Comparison of ENCODE assay signal across 12 cellular contexts in genomic region chr11:13348305-13348704, GRCh38.
DNase-seq lines count a peak whose midpoint lies in the region; ATAC-seq, FAIRE-seq and TF ChIP-seq lines count a peak whose summit lies in the region.
"Had no signal": no experiment of that assay in that cellular context is flagged by ENCODE, and none has a peak within 500 bp of the region (broad histone marks: within the 10 kb centered on the region; RNA-seq: fewer than 3 reads in every experiment).

No MANE protein-coding gene starts in this region.

- H3K4me1 Mint-ChIP-seq in activated naive CD8-positive, alpha-beta T cell treated with anti-CD3 and anti-CD28 coated beads, Interleukin-2, amount 10 ng/mL, durations not matched to agents 7 days and 5 days, result peaks cover 23% of the 10 kb centered on the region

- POLR2A ChIA-PET in activated naive CD8-positive, alpha-beta T cell treated with anti-CD3 and anti-CD28 coated beads, Interleukin-2, amount 10 ng/mL, durations not matched to agents 7 days and 5 days (lab: Charles Lee), result no interaction called here

- no peaks in the 10 kb centered on the region for H3K27me3 Mint-ChIP-seq in activated naive CD8-positive, alpha-beta T cell treated with anti-CD3 and anti-CD28 coated beads, Interleukin-2, amount 10 ng/mL, durations not matched to agents 7 days and 5 days

- peaks cover 29% of the 10 kb centered on the region for H3K4me1 ChIP-seq in BLaER1
- no peaks in the 10 kb centered on the region for H3K4me1 ChIP-seq in colonic mucosa
- H3K4me1 ChIP-seq: HAP-1 had no signal

- no peak for TF ChIP-seq POLR2A in GM12891 (IDR thresholded peaks at IDR 0.05; ENCODE audit: low read depth, low read length)

- intact Hi-C loops in colonic mucosa (cut with DNase I), result loop anchor here (10.0 kb wide), 1 partner anchor 384 kb away; no protein-coding TSS in a partner anchor

- H3K4me3 ChIP-seq in BLaER1 (no peak overlapping the region), colonic mucosa (no peak overlapping the region)
- H3K4me3 ChIP-seq: esophagus muscularis mucosa, HAP-1 had no signal

- FAIRE-seq in GM12891 (lab: Jason Lieb, UNC), result peak; percentile 28

- H3K36me3 Mint-ChIP-seq in activated naive CD8-positive, alpha-beta T cell treated with anti-CD3 and anti-CD28 coated beads, Interleukin-2, amount 10 ng/mL, durations not matched to agents 7 days and 5 days, result peaks cover 12% of the 10 kb centered on the region
- H3K36me3 Mint-ChIP-seq: mesothelial cell of epicardium had no signal

- peak overlapping the region; percentile 70 for H3K4me2 ChIP-seq in BLaER1

- no peaks in the 10 kb centered on the region for H3K9me3 ChIP-seq in BLaER1
- H3K9me3 ChIP-seq in colonic mucosa, result no peaks in the 10 kb centered on the region
- H3K9me3 ChIP-seq: esophagus muscularis mucosa, HAP-1 had no signal

- DNase-seq in GM12891 (ENCODE audit: insufficient read length, low spot score) (no peak), SHP77 treated with DMSO at 0.1 percent for 48 hours (lab: John Stamatoyannopoulos, UW) (no peak), RPMI8226 (no peak), colonic mucosa (no peak)
- DNase-seq in activated naive CD8-positive, alpha-beta T cell treated with anti-CD3 and anti-CD28 coated beads, Interleukin-2, amount 10 ng/mL, durations not matched to agents 7 days and 5 days, result no peak

- H3K27ac ChIP-seq in BLaER1 (peak overlapping the region; percentile 40; the same call in 1 of the 2 replicates), colonic mucosa (no peak overlapping the region)
- H3K27ac ChIP-seq: C4-2B, esophagus muscularis mucosa had no signal

- H3K27me3 ChIP-seq in BLaER1 (no peaks in the 10 kb centered on the region), colonic mucosa (no peaks in the 10 kb centered on the region)
- H3K27me3 ChIP-seq: esophagus muscularis mucosa had no signal

- H4K20me1 ChIP-seq in BLaER1, result peaks cover 72% of the 10 kb centered on the region

- peak overlapping the region; percentile 37 for H3K4me3 Mint-ChIP-seq in activated naive CD8-positive, alpha-beta T cell treated with anti-CD3 and anti-CD28 coated beads, Interleukin-2, amount 10 ng/mL, durations not matched to agents 7 days and 5 days
- H3K4me3 Mint-ChIP-seq: mesothelial cell of epicardium had no signal

- H3K9me3 Mint-ChIP-seq in activated naive CD8-positive, alpha-beta T cell treated with anti-CD3 and anti-CD28 coated beads, Interleukin-2, amount 10 ng/mL, durations not matched to agents 7 days and 5 days, result no peaks in the 10 kb centered on the region
- H3K9me3 Mint-ChIP-seq: mesothelial cell of epicardium had no signal

- peak; percentile 28 for ATAC-seq in HG03460 (IDR thresholded peaks at IDR 0.05; ENCODE audit: unreplicated experiment)
- peak; percentile 37 for ATAC-seq in activated naive CD8-positive, alpha-beta T cell treated with anti-CD3 and anti-CD28 coated beads, Interleukin-2, amount 10 ng/mL, durations not matched to agents 7 days and 5 days (ENCODE audit: low read depth)
- ATAC-seq in HG03521 (IDR thresholded peaks at IDR 0.05; ENCODE audit: unreplicated experiment), result no peak

- peak overlapping the region; percentile 62 for H3K27ac Mint-ChIP-seq in activated naive CD8-positive, alpha-beta T cell treated with anti-CD3 and anti-CD28 coated beads, Interleukin-2, amount 10 ng/mL, durations not matched to agents 7 days and 5 days
- H3K27ac Mint-ChIP-seq: mesothelial cell of epicardium had no signal

- H3K36me3 ChIP-seq in BLaER1, result peaks cover 43% of the 10 kb centered on the region
- H3K36me3 ChIP-seq in colonic mucosa, result no peaks in the 10 kb centered on the region
- H3K36me3 ChIP-seq: HAP-1 had no signal

- TF ChIP-seq CTCF in colonic mucosa (IDR thresholded peaks at IDR 0.05), result no peak

- peak overlapping the region; percentile 40; the same call in 1 of the 2 replicates for H3K9ac ChIP-seq in BLaER1
- no peak overlapping the region for H3K9ac ChIP-seq in colonic mucosa (ENCODE audit: low read depth in 2 of 2, low read length in 2 of 2)

TF ChIP-seq in GM12891, 5 proteins besides CTCF, POLR2A, EP300 and RAD21:
- TF ChIP-seq SPI1 (IDR thresholded peaks at IDR 0.05; ENCODE audit: low read depth, low read length), result peak; percentile 31
- TF ChIP-seq POU2F2 (IDR thresholded peaks at IDR 0.05; ENCODE audit: low read depth, low read length), result no peak
